12 cellular contexts compared by ENCODE assay signal in genomic region chr3:51819709-51820406, GRCh38. TPM values are rescaled to one million over a fixed set of nuclear protein-coding genes. Genes with fewer than 3 reads are reported as not detected.
DNase-seq lines count a peak whose midpoint lies in the region; ATAC-seq and TF ChIP-seq lines count a peak whose summit lies in the region.
"Had no signal": no experiment of that assay in that cellular context is flagged by ENCODE, and none has a peak within 500 bp of the region (broad histone marks: within the 10 kb centered on the region; RNA-seq: fewer than 3 reads in every experiment).

No MANE protein-coding gene starts in this region.

- peaks cover 20% of the 10 kb centered on the region for H3K27me3 Mint-ChIP-seq in chondrocyte (ENCODE audit: low read depth)

- ATAC-seq in left ventricle myocardium superior: no peak
- ATAC-seq in GM18519 (IDR thresholded peaks at IDR 0.05; ENCODE audit: low FRiP score, unreplicated experiment): no peak
- ATAC-seq: T-cell had no signal

- H3K27ac Mint-ChIP-seq in chondrocyte (ENCODE audit: unreplicated experiment): no peak overlapping the region
- H3K27ac Mint-ChIP-seq: T-cell had no signal

- H3K36me3 ChIP-seq in cardiac muscle cell: no peaks in the 10 kb centered on the region

- no peak overlapping the region for H3K4me3 Mint-ChIP-seq in chondrocyte (ENCODE audit: unreplicated experiment)
- H3K4me3 Mint-ChIP-seq: CD4-positive, CD25-positive, alpha-beta regulatory T cell; T-cell had no signal

- no peak overlapping the region for H3K4me3 ChIP-seq in cardiac muscle cell

- intact Hi-C loops in left ventricle myocardium superior (cut with micrococcal nuclease): no loop called here

- no peaks in the 10 kb centered on the region for H3K9me3 ChIP-seq in cardiac muscle cell (ENCODE audit: low read depth)

- H3K4me1 ChIP-seq in cardiac muscle cell (ENCODE audit: low read depth): no peaks in the 10 kb centered on the region

- no peak overlapping the region for H3K27ac ChIP-seq in cardiac muscle cell

- DNase-seq in cardiac muscle cell (ENCODE audit: low read depth in 1 of 2, low spot score in 1 of 2) (peak in 1 of 2 donors; percentile 35), left ventricle myocardium superior (no peak), M059J (ENCODE audit: low read depth) (peak; percentile 5), chondrocyte (ENCODE audit: low spot score) (no peak), cerebellar nuclear complex (lab: John Stamatoyannopoulos, UW) (no peak)
- DNase-seq in stimulated activated CD8-positive, alpha-beta memory T cell treated with anti-CD3 and anti-CD28 coated beads, Interleukin-4, amount 100 ng/mL, for 48 hours: peak; percentile 47
- no peak for DNase-seq in activated CD8-positive, alpha-beta memory T cell treated with anti-CD3 and anti-CD28 coated beads for 24 hours
- DNase-seq: NCI-H1436 treated with DMSO at 0.1 percent for 48 hours had no signal

- H3K9me3 Mint-ChIP-seq in chondrocyte (ENCODE audit: low read depth): no peaks in the 10 kb centered on the region

- no peaks in the 10 kb centered on the region for H3K4me1 Mint-ChIP-seq in chondrocyte (ENCODE audit: low read depth)

- no peaks in the 10 kb centered on the region for H3K36me3 Mint-ChIP-seq in chondrocyte (ENCODE audit: low read depth)
- H3K36me3 Mint-ChIP-seq: CD4-positive, CD25-positive, alpha-beta regulatory T cell; T-cell had no signal

- no peaks in the 10 kb centered on the region for H3K27me3 ChIP-seq in cardiac muscle cell

- TF ChIP-seq CTCF in cardiac muscle cell (IDR thresholded peaks at IDR 0.05; ENCODE audit: low read depth, low read length) (peak; percentile 14), chondrocyte (IDR thresholded peaks at IDR 0.05) (peak; percentile 2)

RNA-seq across cellular contexts. Expression of gene IQCF6, which starts 40.8 kb away (rescaled TPM):
- total RNA-seq in cardiac muscle cell (not detected in 2 replicates), left ventricle myocardium superior (not detected), chondrocyte (not detected in 3 replicates)
- not detected in 2 replicates for polyA plus RNA-seq in cardiac muscle cell
- total RNA-seq in M059J (2014; rRNA removed; shearing (Covaris generic)): not detected in 2 replicates
- total RNA-seq: CD4-positive, CD25-positive, alpha-beta regulatory T cell; mucosa of gallbladder; T-cell had no signal
- polyA plus RNA-seq: CD4-positive, CD25-positive, alpha-beta regulatory T cell had no signal

RNA-seq across cellular contexts. Expression of gene IQCF2, which starts 41.6 kb away (rescaled TPM):
- not detected in 2 replicates for total RNA-seq in cardiac muscle cell
- not detected in 2 replicates for polyA plus RNA-seq in cardiac muscle cell
- not detected for total RNA-seq in left ventricle myocardium superior
- total RNA-seq in M059J (2014; rRNA removed; shearing (Covaris generic)): not detected in 2 replicates
- total RNA-seq in chondrocyte: not detected in 3 replicates
- total RNA-seq: CD4-positive, CD25-positive, alpha-beta regulatory T cell; mucosa of gallbladder; T-cell had no signal
- polyA plus RNA-seq: CD4-positive, CD25-positive, alpha-beta regulatory T cell had no signal

RNA-seq across cellular contexts. Expression of gene IQCF5, which starts 55.5 kb away (rescaled TPM):
- total RNA-seq in cardiac muscle cell: not detected in 2 replicates
- polyA plus RNA-seq in cardiac muscle cell: 0.99 TPM in 1 of 2 replicates, not detected in the other
- total RNA-seq in left ventricle myocardium superior: not detected
- not detected in 2 replicates for total RNA-seq in M059J (2014; rRNA removed; shearing (Covaris generic))
- not detected in 3 replicates for total RNA-seq in chondrocyte
- total RNA-seq: CD4-positive, CD25-positive, alpha-beta regulatory T cell; mucosa of gallbladder; T-cell had no signal
- polyA plus RNA-seq: CD4-positive, CD25-positive, alpha-beta regulatory T cell had no signal

Comparison
In these comparisons a context has a peak if more than half of its experiments do, and no peak if none do; other contexts are left out.
1. DNase-seq: peak in M059J (single experiment) and stimulated activated CD8-positive, alpha-beta memory T cell treated with anti-CD3 and anti-CD28 coated beads, Interleukin-4, amount 100 ng/mL, for 48 hours (single experiment); none in left ventricle myocardium superior (single experiment), chondrocyte (single experiment), cerebellar nuclear complex (0 of 2) and activated CD8-positive, alpha-beta memory T cell treated with anti-CD3 and anti-CD28 coated beads for 24 hours (single experiment).